10 cellular contexts compared by ENCODE assay signal in genomic region chr20:62181808-62182207, GRCh38.
DNase-seq lines count a peak whose midpoint lies in the region; ATAC-seq, FAIRE-seq and TF ChIP-seq lines count a peak whose summit lies in the region.
"Had no signal": no experiment of that assay in that cellular context is flagged by ENCODE, and none has a peak within 500 bp of the region (broad histone marks: within the 10 kb centered on the region; RNA-seq: fewer than 3 reads in every experiment).

No MANE protein-coding gene starts in this region.

- H3K4me1 ChIP-seq in NT2/D1 (ENCODE audit: insufficient read depth, insufficient read length) (no peaks in the 10 kb centered on the region), endocrine pancreas (ENCODE audit: control insufficient read depth, insufficient read depth, low read length) (peaks cover 6% of the 10 kb centered on the region), parathyroid adenoma (peaks cover 4% of the 10 kb centered on the region)

- no peak for FAIRE-seq in urothelium cell line (lab: Jason Lieb, UNC)
- FAIRE-seq: pancreas had no signal

- H2AFZ ChIP-seq in parathyroid adenoma = peak overlapping the region; percentile 86

- H3K27ac ChIP-seq in parathyroid adenoma = no peak overlapping the region

- H3K4me2 ChIP-seq in parathyroid adenoma (ENCODE audit: low read length) = peak overlapping the region; percentile 100

- peaks cover 20% of the 10 kb centered on the region for H3K79me2 ChIP-seq in parathyroid adenoma

- H3K27me3 ChIP-seq in NT2/D1 (ENCODE audit: insufficient read depth, insufficient read length) (no peaks in the 10 kb centered on the region), endocrine pancreas (ENCODE audit: control insufficient read depth, insufficient read depth, low read length) (no peaks in the 10 kb centered on the region), parathyroid adenoma (ENCODE audit: control insufficient read depth, insufficient read depth, low read length) (no peaks in the 10 kb centered on the region)
- H3K27me3 ChIP-seq: pancreas had no signal

- H3K9me3 ChIP-seq in NT2/D1 (ENCODE audit: insufficient read depth, low read length) = no peaks in the 10 kb centered on the region
- H3K9me3 ChIP-seq in endocrine pancreas (ENCODE audit: control insufficient read depth, low read length) = no peaks in the 10 kb centered on the region
- H3K9me3 ChIP-seq in parathyroid adenoma (ENCODE audit: control insufficient read depth, low read length) = no peaks in the 10 kb centered on the region
- H3K9me3 ChIP-seq: pancreas had no signal

- ATAC-seq in GM18870 (IDR thresholded peaks at IDR 0.05; ENCODE audit: unreplicated experiment) (no peak), GM19463 (IDR thresholded peaks at IDR 0.05; ENCODE audit: unreplicated experiment) (no peak)

- TF ChIP-seq CTCF in parathyroid adenoma (IDR thresholded peaks at IDR 0.05) = no peak

- no peak for DNase-seq in NT2/D1 (ENCODE audit: low read depth, low spot score)
- no peak for DNase-seq in CD1c-positive myeloid dendritic cell (ENCODE audit: extremely low spot score)
- DNase-seq in urothelium cell line (ENCODE audit: low spot score) = no peak
- DNase-seq: activated effector memory CD4-positive, alpha-beta T cell treated with Interleukin-2 at 50 U/mL for 16 hours; pancreas had no signal

- H3K4me3 ChIP-seq in GM08714 (ENCODE audit: low read length) = peak overlapping the region; percentile 98; the same call in 1 of the 2 replicates
- peak overlapping the region; percentile 97 for H3K4me3 ChIP-seq in NT2/D1 (ENCODE audit: insufficient read length, low read depth)
- H3K4me3 ChIP-seq in endocrine pancreas (ENCODE audit: control insufficient read depth, insufficient read depth, low read length) = peak overlapping the region; percentile 81
- peak overlapping the region; percentile 96 for H3K4me3 ChIP-seq in parathyroid adenoma (ENCODE audit: low read depth, low read length)

- H3K36me3 ChIP-seq in NT2/D1 (ENCODE audit: insufficient read depth, insufficient read length, low read length) = peaks cover 40% of the 10 kb centered on the region
- no peaks in the 10 kb centered on the region for H3K36me3 ChIP-seq in endocrine pancreas (ENCODE audit: control insufficient read depth, insufficient read depth, low read length)
- H3K36me3 ChIP-seq in parathyroid adenoma (ENCODE audit: control insufficient read depth, insufficient read depth, low read length) = no peaks in the 10 kb centered on the region

- peak overlapping the region; percentile 100 for H3K9ac ChIP-seq in NT2/D1 (ENCODE audit: insufficient read length, low read depth)
- H3K9ac ChIP-seq in endocrine pancreas (ENCODE audit: control insufficient read depth, insufficient read depth, low read length) = no peak overlapping the region
- H3K9ac ChIP-seq in parathyroid adenoma = no peak overlapping the region
